Comparison of ENCODE assay signal across 32 cellular contexts in the genomic region with DNA sequence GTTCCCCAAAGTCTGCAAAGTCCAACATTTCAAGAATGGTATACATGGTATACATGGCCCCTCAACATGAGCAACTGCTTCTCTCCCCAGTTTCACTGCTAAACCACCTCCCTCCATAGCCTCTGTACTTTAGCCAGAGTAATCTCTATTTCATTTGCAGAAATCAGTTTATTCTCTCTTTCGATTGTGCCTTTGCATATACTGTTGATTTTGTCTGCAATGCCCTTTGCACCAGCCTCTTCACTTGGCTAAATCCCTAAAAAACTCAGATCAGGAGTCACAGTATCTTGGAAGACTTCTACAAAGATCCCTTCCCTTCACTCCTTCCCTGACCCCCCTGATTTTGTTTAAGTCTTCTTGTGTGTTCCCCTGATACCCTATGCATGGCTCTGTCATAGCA.
"Had no signal": no experiment of that assay in that cellular context is flagged by ENCODE, and none has a peak within 500 bp of the region (broad histone marks: within the 10 kb centered on the region; RNA-seq: fewer than 3 reads in every experiment).

No MANE protein-coding gene starts in this region.

- H3K9me3 Mint-ChIP-seq: activated B cell treated with CpG ODN at 0.5 μM for 24 hours; activated CD8-positive, alpha-beta T cell treated with anti-CD3 and anti-CD28 coated beads for 36 hours; activated naive CD4-positive, alpha-beta T cell treated with anti-CD3 and anti-CD28 coated beads, Interleukin-2, amount 10 ng/mL, durations not matched to agents 7 days and 5 days; activated T-cell treated with anti-CD3 and anti-CD28 coated beads, Interleukin-2, amount 50 U/mL, for 4 hours; activated T-helper 1 cell treated with anti-CD3 and anti-CD28 coated beads, Interleukin-12 subunit alpha, Interleukin-12 subunit beta, Interleukin-2, Interleukin-4 antibody, amounts not matched to agents 30 ng/mL and 10 ng/mL and 1 ng/mL, durations not matched to agents 14 hours and 24 hours and 36 hours; activated T-helper 2 cell treated with anti-CD3 and anti-CD28 coated beads, Interferon-gamma antibody, Interleukin-2, Interleukin-4, amounts not matched to agents 10 μg/mL and 5 μg/mL and 100 μg/mL, durations not matched to agents 14 hours and 24 hours and 36 hours; central memory CD8-positive, alpha-beta T cell; dendritic cell treated with granulocyte-macrophage colony-stimulating factor and Interleukin-4, amounts not matched to agents 40 ng/mL and 50 ng/mL, for 4 days; T-helper 2 cell treated with Interferon-gamma antibody and Interleukin-4, amounts not matched to agents 5 μg/mL and 100 μg/mL, for 36 hours had no signal

- DNase-seq: activated B cell treated with CpG ODN at 0.5 μM for 24 hours; activated CD4-positive, alpha-beta T cell treated with anti-CD3 and anti-CD28 coated beads for 48 hours; activated CD4-positive, alpha-beta T cell treated with anti-CD3 and anti-CD28 coated beads, Interleukin-2, amount 50 U/mL, for 1 hour; activated CD4-positive, alpha-beta T cell treated with anti-CD3 and anti-CD28 coated beads, Interleukin-2, amount 50 U/mL, for 48 hours; activated CD8-positive, alpha-beta memory T cell treated with anti-CD3 and anti-CD28 coated beads for 24 hours; activated CD8-positive, alpha-beta T cell treated with anti-CD3 and anti-CD28 coated beads for 36 hours; activated gamma-delta T cell; activated naive CD4-positive, alpha-beta T cell; activated naive CD4-positive, alpha-beta T cell treated with anti-CD3 and anti-CD28 coated beads, Interleukin-2, amount 10 ng/mL, durations not matched to agents 7 days and 5 days; activated T-cell treated with anti-CD3 and anti-CD28 coated beads, Interleukin-2, amount 50 U/mL, for 4 hours; amniotic stem cell; anterior cingulate cortex; brain microvascular endothelial cell; dorsolateral prefrontal cortex; effector memory CD4-positive, alpha-beta T cell; erythroblast; foreskin keratinocyte; gastrocnemius medialis; glutamatergic neuron; T-helper 1 cell; T-helper 17 cell; T1000; WERI-Rb-1 had no signal

- H3K27me3 Mint-ChIP-seq: activated B cell treated with CpG ODN at 0.5 μM for 24 hours; activated naive CD8-positive, alpha-beta T cell; central memory CD8-positive, alpha-beta T cell; dendritic cell treated with granulocyte-macrophage colony-stimulating factor and Interleukin-4, amounts not matched to agents 40 ng/mL and 50 ng/mL, for 4 days had no signal

- H3K36me3 ChIP-seq: brain microvascular endothelial cell, esophagus muscularis mucosa, gastrocnemius medialis, WERI-Rb-1 had no signal

- H3K27ac ChIP-seq: brain microvascular endothelial cell, coronary artery, dorsolateral prefrontal cortex, esophagus muscularis mucosa, foreskin keratinocyte, gastrocnemius medialis, WERI-Rb-1 had no signal

- H3K9me3 ChIP-seq: esophagus muscularis mucosa, gastrocnemius medialis had no signal

- H3K27ac Mint-ChIP-seq: activated B cell treated with CpG ODN at 0.5 μM for 24 hours; activated CD8-positive, alpha-beta T cell treated with anti-CD3 and anti-CD28 coated beads for 36 hours; activated naive CD4-positive, alpha-beta T cell treated with anti-CD3 and anti-CD28 coated beads, Interleukin-2, amount 10 ng/mL, durations not matched to agents 7 days and 5 days; activated naive CD8-positive, alpha-beta T cell; activated T-helper 1 cell treated with anti-CD3 and anti-CD28 coated beads, Interleukin-12 subunit alpha, Interleukin-12 subunit beta, Interleukin-2, Interleukin-4 antibody, amounts not matched to agents 30 ng/mL and 10 ng/mL and 1 ng/mL, durations not matched to agents 14 hours and 24 hours and 36 hours; activated T-helper 2 cell treated with anti-CD3 and anti-CD28 coated beads, Interferon-gamma antibody, Interleukin-2, Interleukin-4, amounts not matched to agents 10 μg/mL and 5 μg/mL and 100 μg/mL, durations not matched to agents 14 hours and 24 hours and 36 hours; dendritic cell treated with granulocyte-macrophage colony-stimulating factor and Interleukin-4, amounts not matched to agents 40 ng/mL and 50 ng/mL, for 4 days; T-helper 17 cell; T-helper 2 cell treated with Interferon-gamma antibody and Interleukin-4, amounts not matched to agents 5 μg/mL and 100 μg/mL, for 36 hours had no signal

- H3K36me3 Mint-ChIP-seq: activated naive CD4-positive, alpha-beta T cell treated with anti-CD3 and anti-CD28 coated beads, Interleukin-2, amount 10 ng/mL, durations not matched to agents 7 days and 5 days; activated naive CD8-positive, alpha-beta T cell had no signal

- H3K27me3 ChIP-seq: brain microvascular endothelial cell, dorsolateral prefrontal cortex, esophagus muscularis mucosa, foreskin keratinocyte, gastrocnemius medialis had no signal

- ATAC-seq: activated CD4-positive, CD25-positive, alpha-beta regulatory T cell treated with anti-CD3 and anti-CD28 coated beads, Interleukin-2, amount 50 U/mL, for 24 hours; activated CD8-positive, alpha-beta T cell treated with anti-CD3 and anti-CD28 coated beads for 36 hours; activated T-cell treated with anti-CD3 and anti-CD28 coated beads, Interleukin-2, amount 50 U/mL, for 4 hours; foreskin keratinocyte; gastrocnemius medialis; T-helper 17 cell had no signal

- H3K4me3 ChIP-seq: coronary artery, dorsolateral prefrontal cortex, esophagus muscularis mucosa, gastrocnemius medialis had no signal

- H3K4me3 Mint-ChIP-seq: activated B cell treated with CpG ODN at 0.5 μM for 24 hours; activated CD8-positive, alpha-beta T cell treated with anti-CD3 and anti-CD28 coated beads for 36 hours; activated naive CD4-positive, alpha-beta T cell treated with anti-CD3 and anti-CD28 coated beads, Interleukin-2, amount 10 ng/mL, durations not matched to agents 7 days and 5 days; activated naive CD8-positive, alpha-beta T cell; activated T-cell treated with anti-CD3 and anti-CD28 coated beads, Interleukin-2, amount 50 U/mL, for 4 hours; activated T-helper 1 cell treated with anti-CD3 and anti-CD28 coated beads, Interleukin-12 subunit alpha, Interleukin-12 subunit beta, Interleukin-2, Interleukin-4 antibody, amounts not matched to agents 30 ng/mL and 10 ng/mL and 1 ng/mL, durations not matched to agents 14 hours and 24 hours and 36 hours; central memory CD8-positive, alpha-beta T cell; dendritic cell treated with granulocyte-macrophage colony-stimulating factor and Interleukin-4, amounts not matched to agents 40 ng/mL and 50 ng/mL, for 4 days; T-helper 17 cell; T-helper 2 cell treated with Interferon-gamma antibody and Interleukin-4, amounts not matched to agents 5 μg/mL and 100 μg/mL, for 36 hours had no signal
